2 cellular contexts compared by ENCODE assay signal in the genomic region with DNA sequence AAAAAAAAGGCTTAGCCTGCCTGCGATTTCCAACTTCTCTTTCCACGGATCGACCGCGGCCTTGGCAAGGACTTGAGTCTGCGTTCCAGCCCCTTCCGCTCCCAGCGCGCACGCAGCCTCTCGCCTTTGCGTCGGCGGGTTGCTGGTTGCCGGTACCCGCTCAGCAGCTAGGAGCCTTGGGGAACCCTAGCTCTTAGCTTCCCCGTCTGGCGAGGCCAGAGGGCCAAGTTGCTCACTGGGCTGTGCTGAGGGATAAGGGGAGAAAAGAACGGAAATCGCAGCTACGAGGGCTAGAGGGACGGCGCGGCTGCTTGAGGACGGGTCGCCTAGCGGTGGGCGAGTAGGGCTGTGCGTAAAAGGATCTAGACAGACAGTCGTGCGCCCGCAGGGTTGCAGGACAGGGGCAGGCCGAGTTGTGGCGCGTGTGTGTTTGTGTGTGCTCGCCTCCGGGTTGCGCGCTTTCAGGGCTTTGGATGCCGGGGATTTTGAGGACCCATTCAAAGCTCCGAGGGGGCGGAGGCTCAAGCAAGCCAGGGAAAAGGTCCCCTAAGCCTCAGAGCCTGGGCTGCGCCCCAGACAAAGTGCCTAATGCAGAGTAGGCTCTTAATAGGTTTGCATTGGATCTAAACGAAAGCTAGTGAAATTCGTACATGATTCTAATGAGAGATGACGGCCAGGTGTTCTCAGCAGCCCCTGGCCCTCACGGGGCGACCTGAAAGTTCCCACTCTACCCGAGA.
TF ChIP-seq lines count a peak whose summit lies in the region.

No MANE protein-coding gene starts in this region.

TF ChIP-seq in IMR-90, 13 proteins besides CTCF, POLR2A, EP300 and RAD21:
- no peak for TF ChIP-seq FOS (IDR thresholded peaks at IDR 0.05; ENCODE audit: low read depth, low read length)

TF ChIP-seq in neural cell, 6 proteins besides CTCF, POLR2A, EP300 and RAD21:
- peak; percentile 45 for TF ChIP-seq POLR2AphosphoS5 (IDR thresholded peaks at IDR 0.05)
- TF ChIP-seq SMC3 (conservative IDR thresholded peaks at IDR 0.05; ENCODE audit: poor library complexity) = no peak
- TF ChIP-seq EZH2 (IDR thresholded peaks at IDR 0.05; ENCODE audit: borderline replicate concordance, insufficient read depth, low read length, poor library complexity, severe bottlenecking) = peak; percentile 41
